In genomic region chr9:110206388-110206787, GRCh38 we compare ENCODE assay signal across 23 cellular contexts. TPM values are rescaled to one million over a fixed set of nuclear protein-coding genes. Genes with fewer than 3 reads are reported as not detected.
DNase-seq lines count a peak whose midpoint lies in the region; ATAC-seq, FAIRE-seq and TF ChIP-seq lines count a peak whose summit lies in the region.
"Had no signal": no experiment of that assay in that cellular context is flagged by ENCODE, and none has a peak within 500 bp of the region (broad histone marks: within the 10 kb centered on the region; RNA-seq: fewer than 3 reads in every experiment).

No MANE protein-coding gene starts in this region.

- no peaks in the 10 kb centered on the region for H3K9me3 ChIP-seq in pancreas
- H3K9me3 ChIP-seq: tibial artery had no signal

- ATAC-seq in left colon (peak; percentile 23), pancreas (peak in 3 of 4 donors; percentile 1 to 5 (median 5))
- no peak for ATAC-seq in effector memory CD8-positive, alpha-beta T cell (replicated peaks)
- ATAC-seq: activated T-cell treated with anti-CD3 and anti-CD28 coated beads, Interleukin-2, amount 50 U/mL, for 4 hours; left ventricle myocardium superior; stimulated activated naive CD8-positive, alpha-beta T cell treated with anti-CD3 and anti-CD28 coated beads, Interleukin-15, Interleukin-2, amounts not matched to agents 100 U/mL and 50 U/mL, for 24 hours had no signal

- no peaks in the 10 kb centered on the region for H3K27me3 ChIP-seq in pancreas

- H3K27ac Mint-ChIP-seq in effector memory CD8-positive, alpha-beta T cell, result no peak overlapping the region

- H3K9me3 Mint-ChIP-seq in effector memory CD8-positive, alpha-beta T cell, result no peaks in the 10 kb centered on the region
- H3K9me3 Mint-ChIP-seq: activated T-cell treated with anti-CD3 and anti-CD28 coated beads, Interleukin-2, amount 50 U/mL, for 4 hours had no signal

- peaks cover 18 to 34% (median 27%) of the 10 kb centered on the region in 3 donors for H3K4me1 ChIP-seq in pancreas

- H3K4me3 ChIP-seq in LNCaP clone FGC (ENCODE audit: low read depth, low read length) (peak overlapping the region; percentile 56), pancreas (peak overlapping the region in 2 of 4 donors; percentile 20 to 39)
- H3K4me3 ChIP-seq: GM23248, smooth muscle cell, tibial artery had no signal

- TF ChIP-seq CTCF in LNCaP clone FGC (IDR thresholded peaks at IDR 0.05; ENCODE audit: control insufficient read depth, extremely low read depth, insufficient read depth) (no peak), pancreas (IDR thresholded peaks at IDR 0.05) (no peak)

- 6 to 8% methylated on average over 1 of the region's 1 CpG for WGBS in pancreas, 2 donors

- DNase-seq in LNCaP clone FGC (ENCODE audit: low read depth) (no peak), NCI-H2196 (lab: John Stamatoyannopoulos, UW; ENCODE audit: unreplicated experiment) (peak; percentile 72), left colon (peak; percentile 60 to 61), pancreas (peak in 1 of 6 donors; percentile 46), frontal cortex (ENCODE audit: low spot score in 2 of 2) (no peak), SHP77 (lab: John Stamatoyannopoulos, UW) (no peak), SKM-1 treated with dmso at 0.1 percent for 144 hours (lab: John Stamatoyannopoulos, UW; ENCODE audit: unreplicated experiment) (no peak)
- DNase-seq in effector memory CD8-positive, alpha-beta T cell, result no peak
- DNase-seq: activated naive CD4-positive, alpha-beta T cell treated with Interleukin-2 at 50 U/mL for 16 hours; activated T-cell treated with anti-CD3 and anti-CD28 coated beads, Interleukin-2, amount 50 U/mL, for 4 hours; caudate nucleus; GM23248; left ventricle myocardium superior; stimulated activated CD4-positive, alpha-beta T cell treated with anti-CD3 and anti-CD28 coated beads, Interleukin-2, amount 100 ng/mL, for 48 hours; stimulated activated naive CD8-positive, alpha-beta T cell treated with anti-CD3 and anti-CD28 coated beads, Interleukin-15, Interleukin-2, amounts not matched to agents 100 U/mL and 50 U/mL, for 24 hours; T-helper 1 cell; tibial artery had no signal

- peak overlapping the region; percentile 19 to 93 (median 78) for H3K27ac ChIP-seq in pancreas
- H3K27ac ChIP-seq: epithelial cell of prostate, GM23248, tibial artery had no signal

- H3K4me1 Mint-ChIP-seq in effector memory CD8-positive, alpha-beta T cell (ENCODE audit: low read depth in 2 of 2), result no peaks in the 10 kb centered on the region

- no peaks in the 10 kb centered on the region for H3K36me3 ChIP-seq in pancreas
- H3K36me3 ChIP-seq: tibial artery had no signal

- no peaks in the 10 kb centered on the region for H3K36me3 Mint-ChIP-seq in effector memory CD8-positive, alpha-beta T cell (ENCODE audit: insufficient read depth)

- FAIRE-seq in pancreas (lab: Jason Lieb, UNC) (no peak), frontal cortex (lab: Jason Lieb, UNC) (no peak)
- FAIRE-seq: TTC549 had no signal

- H3K4me3 Mint-ChIP-seq in effector memory CD8-positive, alpha-beta T cell, result no peak overlapping the region
- H3K4me3 Mint-ChIP-seq: activated T-cell treated with anti-CD3 and anti-CD28 coated beads, Interleukin-2, amount 50 U/mL, for 4 hours had no signal

- peaks cover 33 to 59% of the 10 kb centered on the region in 2 donors for H3K27me3 Mint-ChIP-seq in effector memory CD8-positive, alpha-beta T cell

- intact Hi-C loops in left colon (cut with DNase I, micrococcal nuclease) (no loop called here), pancreas (cut with DNase I) (no loop called here)

RNA-seq across cellular contexts. Expression of gene C9orf152, which starts 1.6 kb away (rescaled TPM):
- total RNA-seq in left colon (10 to 100 TPM; 54.3 to 62.0 TPM), pancreas (1 to 10 TPM; 1.0 to 8.9 (median 3.2) TPM), frontal cortex (not detected)
- polyA plus RNA-seq in pancreas, result 1 to 10 TPM in 1 of 2 donors, under 1 TPM in 1; 0.85 to 1.3 TPM
- total RNA-seq: activated CD8-positive, alpha-beta memory T cell treated with anti-CD3 and anti-CD28 coated beads for 36 hours; dermis microvascular lymphatic vessel endothelial cell; fibroblast of villous mesenchyme; GM23248; left ventricle myocardium superior; smooth muscle cell had no signal
- polyA plus RNA-seq: GM23248, smooth muscle cell had no signal

RNA-seq across cellular contexts. Expression of gene TXN, which starts 49.9 kb away (rescaled TPM):
- total RNA-seq in left colon (100 to 1,000 TPM; 373 to 609 TPM), pancreas (10 to 100 TPM; 44.3 to 87.6 (median 67.2) TPM), frontal cortex (175 TPM)
- 10 to 100 TPM; 88.4 to 99.5 TPM for polyA plus RNA-seq in pancreas

Comparison
In these comparisons a context has a peak if more than half of its experiments do, and no peak if none do; other contexts are left out.
1. DNase-seq: peak in NCI-H2196 (single experiment) and left colon (2 of 2); none in LNCaP clone FGC (single experiment), frontal cortex (0 of 2), SHP77 (0 of 2), effector memory CD8-positive, alpha-beta T cell (0 of 3) and SKM-1 treated with dmso at 0.1 percent for 144 hours (single experiment).
2. RNA of gene C9orf152, which starts 1.6 kb away (total RNA-seq): 54.3 to 62.0 TPM in left colon; 1.0 to 8.9 TPM in pancreas and not detected in frontal cortex (single experiment); every median in the first group is over 4 times any median in the second.